In the genomic region with DNA sequence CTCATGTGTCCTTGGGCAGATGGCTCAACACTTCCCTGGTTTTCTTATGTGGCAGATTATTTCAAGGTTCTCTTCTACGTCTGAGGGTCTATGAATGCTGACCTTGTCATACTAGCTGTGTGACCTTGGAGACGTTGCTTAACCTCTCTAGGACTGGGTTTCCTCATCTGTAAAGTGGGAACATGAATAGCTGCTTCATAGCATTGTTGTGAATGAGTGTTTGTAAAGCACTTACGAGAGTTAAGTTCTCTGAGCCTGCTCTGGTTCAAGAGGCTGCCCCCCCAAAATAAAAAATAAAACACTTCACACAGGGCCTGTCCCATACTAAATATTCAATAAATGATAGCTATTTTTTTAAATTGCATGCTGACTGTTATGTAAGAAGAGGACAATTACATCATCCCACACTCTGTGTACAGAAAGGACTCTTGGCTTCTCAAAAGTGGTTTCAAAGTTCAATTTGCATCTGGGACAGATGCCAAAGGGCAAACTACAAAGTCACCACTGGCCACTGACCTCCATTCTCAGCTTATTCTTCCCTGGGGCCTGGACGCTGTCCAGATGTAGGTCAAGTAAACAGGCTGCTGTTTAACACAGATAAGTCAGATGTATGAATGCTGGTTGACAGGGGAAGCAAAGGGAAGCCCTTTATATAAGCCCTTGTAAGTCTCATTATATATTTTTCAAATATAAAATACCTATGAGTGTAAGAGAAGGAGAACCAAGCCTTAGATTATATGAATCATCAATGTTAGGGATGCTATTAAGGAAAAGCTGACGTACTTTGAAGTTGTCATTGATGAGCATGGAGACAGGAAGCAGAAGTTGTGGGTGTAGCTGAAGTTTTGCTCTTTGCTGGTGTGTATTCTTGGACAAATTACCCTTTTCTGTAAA, we compare ENCODE assay signal across 1 cellular context.
A peak's percentile ranks its signal among the peaks of the same experiment; 100 is the strongest.
TF ChIP-seq lines count a peak whose summit lies in the region.

No MANE protein-coding gene starts in this region.

TF ChIP-seq in K562, 482 proteins besides CTCF, POLR2A, EP300 and RAD21 (continued from another document and continues in another):
- TF ChIP-seq, protein P1, sequence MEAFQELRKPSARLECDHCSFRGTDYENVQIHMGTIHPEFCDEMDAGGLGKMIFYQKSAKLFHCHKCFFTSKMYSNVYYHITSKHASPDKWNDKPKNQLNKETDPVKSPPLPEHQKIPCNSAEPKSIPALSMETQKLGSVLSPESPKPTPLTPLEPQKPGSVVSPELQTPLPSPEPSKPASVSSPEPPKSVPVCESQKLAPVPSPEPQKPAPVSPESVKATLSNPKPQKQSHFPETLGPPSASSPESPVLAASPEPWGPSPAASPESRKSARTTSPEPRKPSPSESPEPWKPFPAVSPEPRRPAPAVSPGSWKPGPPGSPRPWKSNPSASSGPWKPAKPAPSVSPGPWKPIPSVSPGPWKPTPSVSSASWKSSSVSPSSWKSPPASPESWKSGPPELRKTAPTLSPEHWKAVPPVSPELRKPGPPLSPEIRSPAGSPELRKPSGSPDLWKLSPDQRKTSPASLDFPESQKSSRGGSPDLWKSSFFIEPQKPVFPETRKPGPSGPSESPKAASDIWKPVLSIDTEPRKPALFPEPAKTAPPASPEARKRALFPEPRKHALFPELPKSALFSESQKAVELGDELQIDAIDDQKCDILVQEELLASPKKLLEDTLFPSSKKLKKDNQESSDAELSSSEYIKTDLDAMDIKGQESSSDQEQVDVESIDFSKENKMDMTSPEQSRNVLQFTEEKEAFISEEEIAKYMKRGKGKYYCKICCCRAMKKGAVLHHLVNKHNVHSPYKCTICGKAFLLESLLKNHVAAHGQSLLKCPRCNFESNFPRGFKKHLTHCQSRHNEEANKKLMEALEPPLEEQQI (IDR thresholded peaks at IDR 0.05), result 0 out of 2 replicates have a peak, but pooled peaks have one; percentile 24
- TF ChIP-seq, protein P2, sequence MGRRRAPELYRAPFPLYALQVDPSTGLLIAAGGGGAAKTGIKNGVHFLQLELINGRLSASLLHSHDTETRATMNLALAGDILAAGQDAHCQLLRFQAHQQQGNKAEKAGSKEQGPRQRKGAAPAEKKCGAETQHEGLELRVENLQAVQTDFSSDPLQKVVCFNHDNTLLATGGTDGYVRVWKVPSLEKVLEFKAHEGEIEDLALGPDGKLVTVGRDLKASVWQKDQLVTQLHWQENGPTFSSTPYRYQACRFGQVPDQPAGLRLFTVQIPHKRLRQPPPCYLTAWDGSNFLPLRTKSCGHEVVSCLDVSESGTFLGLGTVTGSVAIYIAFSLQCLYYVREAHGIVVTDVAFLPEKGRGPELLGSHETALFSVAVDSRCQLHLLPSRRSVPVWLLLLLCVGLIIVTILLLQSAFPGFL (CRISPR knock-in tag; IDR thresholded peaks at IDR 0.05), result no peak
- TF ChIP-seq SRSF7 (optimal IDR thresholded peaks at IDR 0.05; ENCODE audit: low read depth, low read length) (no peak), CEBPG (CRISPR knock-in tag; IDR thresholded peaks at IDR 0.05) (peak; percentile 59; the same call in 1 of the 2 replicates), CEBPG (tag; conservative IDR thresholded peaks at IDR 0.05 in 1 of 2, IDR thresholded peaks at IDR 0.05 in 1 of 2) (peak; percentile 92 to 95), ZBED1 (IDR thresholded peaks at IDR 0.05) (0 out of 2 replicates have a peak, but pooled peaks have one; percentile 65), ZNF384 (IDR thresholded peaks at IDR 0.05; ENCODE audit: low read depth, low read length) (peak; percentile 78), ARID1B (IDR thresholded peaks at IDR 0.05) (peak; percentile 97), ZNF586 (CRISPR knock-in tag; conservative IDR thresholded peaks at IDR 0.05) (no peak), NCOA6 (IDR thresholded peaks at IDR 0.05) (0 out of 2 replicates have a peak, but pooled peaks have one; percentile 25), ZNF431 (CRISPR knock-in tag; IDR thresholded peaks at IDR 0.05) (no peak), NCOR1 (IDR thresholded peaks at IDR 0.05) (peak; percentile 97), HNRNPH1 (optimal IDR thresholded peaks at IDR 0.05; ENCODE audit: low read depth, low read length) (no peak), ARNT (IDR thresholded peaks at IDR 0.05) (peak; percentile 26 to 87; a peak in 3 of 4 replicates), FOS (IDR thresholded peaks at IDR 0.05; ENCODE audit: extremely low read depth, insufficient read length) (no peak), NFYB (IDR thresholded peaks at IDR 0.05; ENCODE audit: extremely low read depth, insufficient read length) (no peak), RBM25 (IDR thresholded peaks at IDR 0.05; ENCODE audit: low read depth, low read length, severe bottlenecking) (peak; percentile 83), JUND (IDR thresholded peaks at IDR 0.05; ENCODE audit: borderline replicate concordance, low read depth, low read length) (peak; percentile 87), JUND (tag; IDR thresholded peaks at IDR 0.05; ENCODE audit: borderline replicate concordance, low read depth, low read length) (peak; percentile 90), MEIS2 (IDR thresholded peaks at IDR 0.05; ENCODE audit: partially characterized antibody) (peak; percentile 72), NR4A1 (CRISPR knock-in tag; IDR thresholded peaks at IDR 0.05) (no peak), NR4A1 (tag; IDR thresholded peaks at IDR 0.05) (peak; percentile 17; the same call in 1 of the 2 replicates), HNRNPLL (IDR thresholded peaks at IDR 0.05; ENCODE audit: low read depth, low read length, poor library complexity, severe bottlenecking) (no peak), C11orf30 (IDR thresholded peaks at IDR 0.05; ENCODE audit: low read depth) (peak; percentile 76), ILF3 (IDR thresholded peaks at IDR 0.05; ENCODE audit: borderline replicate concordance) (0 out of 2 replicates have a peak, but pooled peaks have one; percentile 18), FOXA3 (CRISPR knock-in tag; conservative IDR thresholded peaks at IDR 0.05 in 1 of 2, IDR thresholded peaks at IDR 0.05 in 1 of 2) (peak; percentile 80 to 90), DACH1 (IDR thresholded peaks at IDR 0.05; ENCODE audit: partially characterized antibody) (no peak), CBFA2T3 (IDR thresholded peaks at IDR 0.05) (peak; percentile 96), ZKSCAN1 (IDR thresholded peaks at IDR 0.05; ENCODE audit: low read depth, low read length) (no peak), ZNF830 (CRISPR knock-in tag; IDR thresholded peaks at IDR 0.05) (no peak), SRSF3 (IDR thresholded peaks at IDR 0.05; ENCODE audit: insufficient read depth, low read length) (no peak), SMARCA4 (IDR thresholded peaks at IDR 0.05) (peak; percentile 95), TBP (optimal IDR thresholded peaks at IDR 0.05; ENCODE audit: low read depth, low read length) (no peak), ZNF184 (CRISPR knock-in tag; IDR thresholded peaks at IDR 0.05) (no peak), XRCC3 (IDR thresholded peaks at IDR 0.05) (no peak), FOSL1 (tag; conservative IDR thresholded peaks at IDR 0.05) (peak; percentile 74)
- TF ChIP-seq, protein P3, sequence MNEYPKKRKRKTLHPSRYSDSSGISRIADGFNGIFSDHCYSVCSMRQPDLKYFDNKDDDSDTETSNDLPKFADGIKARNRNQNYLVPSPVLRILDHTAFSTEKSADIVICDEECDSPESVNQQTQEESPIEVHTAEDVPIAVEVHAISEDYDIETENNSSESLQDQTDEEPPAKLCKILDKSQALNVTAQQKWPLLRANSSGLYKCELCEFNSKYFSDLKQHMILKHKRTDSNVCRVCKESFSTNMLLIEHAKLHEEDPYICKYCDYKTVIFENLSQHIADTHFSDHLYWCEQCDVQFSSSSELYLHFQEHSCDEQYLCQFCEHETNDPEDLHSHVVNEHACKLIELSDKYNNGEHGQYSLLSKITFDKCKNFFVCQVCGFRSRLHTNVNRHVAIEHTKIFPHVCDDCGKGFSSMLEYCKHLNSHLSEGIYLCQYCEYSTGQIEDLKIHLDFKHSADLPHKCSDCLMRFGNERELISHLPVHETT (CRISPR knock-in tag; conservative IDR thresholded peaks at IDR 0.05 in 1 of 2, IDR thresholded peaks at IDR 0.05 in 1 of 2), result no peak; a peak in 1 of 4 replicates
- TF ChIP-seq, protein P4, sequence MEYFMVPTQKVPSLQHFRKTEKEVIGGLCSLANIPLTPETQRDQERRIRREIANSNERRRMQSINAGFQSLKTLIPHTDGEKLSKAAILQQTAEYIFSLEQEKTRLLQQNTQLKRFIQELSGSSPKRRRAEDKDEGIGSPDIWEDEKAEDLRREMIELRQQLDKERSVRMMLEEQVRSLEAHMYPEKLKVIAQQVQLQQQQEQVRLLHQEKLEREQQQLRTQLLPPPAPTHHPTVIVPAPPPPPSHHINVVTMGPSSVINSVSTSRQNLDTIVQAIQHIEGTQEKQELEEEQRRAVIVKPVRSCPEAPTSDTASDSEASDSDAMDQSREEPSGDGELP (CRISPR knock-in tag; IDR thresholded peaks at IDR 0.05; ENCODE audit: borderline replicate concordance), result no peak
- TF ChIP-seq, protein P5, sequence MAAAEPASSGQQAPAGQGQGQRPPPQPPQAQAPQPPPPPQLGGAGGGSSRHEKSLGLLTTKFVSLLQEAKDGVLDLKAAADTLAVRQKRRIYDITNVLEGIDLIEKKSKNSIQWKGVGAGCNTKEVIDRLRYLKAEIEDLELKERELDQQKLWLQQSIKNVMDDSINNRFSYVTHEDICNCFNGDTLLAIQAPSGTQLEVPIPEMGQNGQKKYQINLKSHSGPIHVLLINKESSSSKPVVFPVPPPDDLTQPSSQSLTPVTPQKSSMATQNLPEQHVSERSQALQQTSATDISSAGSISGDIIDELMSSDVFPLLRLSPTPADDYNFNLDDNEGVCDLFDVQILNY (CRISPR knock-in tag; IDR thresholded peaks at IDR 0.05), result no peak
- TF ChIP-seq, protein P6, sequence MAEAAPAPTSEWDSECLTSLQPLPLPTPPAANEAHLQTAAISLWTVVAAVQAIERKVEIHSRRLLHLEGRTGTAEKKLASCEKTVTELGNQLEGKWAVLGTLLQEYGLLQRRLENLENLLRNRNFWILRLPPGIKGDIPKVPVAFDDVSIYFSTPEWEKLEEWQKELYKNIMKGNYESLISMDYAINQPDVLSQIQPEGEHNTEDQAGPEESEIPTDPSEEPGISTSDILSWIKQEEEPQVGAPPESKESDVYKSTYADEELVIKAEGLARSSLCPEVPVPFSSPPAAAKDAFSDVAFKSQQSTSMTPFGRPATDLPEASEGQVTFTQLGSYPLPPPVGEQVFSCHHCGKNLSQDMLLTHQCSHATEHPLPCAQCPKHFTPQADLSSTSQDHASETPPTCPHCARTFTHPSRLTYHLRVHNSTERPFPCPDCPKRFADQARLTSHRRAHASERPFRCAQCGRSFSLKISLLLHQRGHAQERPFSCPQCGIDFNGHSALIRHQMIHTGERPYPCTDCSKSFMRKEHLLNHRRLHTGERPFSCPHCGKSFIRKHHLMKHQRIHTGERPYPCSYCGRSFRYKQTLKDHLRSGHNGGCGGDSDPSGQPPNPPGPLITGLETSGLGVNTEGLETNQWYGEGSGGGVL (CRISPR knock-in tag; IDR thresholded peaks at IDR 0.05), result no peak
- TF ChIP-seq, protein P7, sequence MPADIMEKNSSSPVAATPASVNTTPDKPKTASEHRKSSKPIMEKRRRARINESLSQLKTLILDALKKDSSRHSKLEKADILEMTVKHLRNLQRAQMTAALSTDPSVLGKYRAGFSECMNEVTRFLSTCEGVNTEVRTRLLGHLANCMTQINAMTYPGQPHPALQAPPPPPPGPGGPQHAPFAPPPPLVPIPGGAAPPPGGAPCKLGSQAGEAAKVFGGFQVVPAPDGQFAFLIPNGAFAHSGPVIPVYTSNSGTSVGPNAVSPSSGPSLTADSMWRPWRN (IDR thresholded peaks at IDR 0.05; ENCODE audit: low read depth), result peak; percentile 62; the same call in 1 of the 2 replicates
- TF ChIP-seq, protein P8, sequence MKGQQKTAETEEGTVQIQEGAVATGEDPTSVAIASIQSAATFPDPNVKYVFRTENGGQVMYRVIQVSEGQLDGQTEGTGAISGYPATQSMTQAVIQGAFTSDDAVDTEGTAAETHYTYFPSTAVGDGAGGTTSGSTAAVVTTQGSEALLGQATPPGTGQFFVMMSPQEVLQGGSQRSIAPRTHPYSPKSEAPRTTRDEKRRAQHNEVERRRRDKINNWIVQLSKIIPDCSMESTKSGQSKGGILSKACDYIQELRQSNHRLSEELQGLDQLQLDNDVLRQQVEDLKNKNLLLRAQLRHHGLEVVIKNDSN (CRISPR knock-in tag; IDR thresholded peaks at IDR 0.05), result no peak
- TF ChIP-seq, protein P9, sequence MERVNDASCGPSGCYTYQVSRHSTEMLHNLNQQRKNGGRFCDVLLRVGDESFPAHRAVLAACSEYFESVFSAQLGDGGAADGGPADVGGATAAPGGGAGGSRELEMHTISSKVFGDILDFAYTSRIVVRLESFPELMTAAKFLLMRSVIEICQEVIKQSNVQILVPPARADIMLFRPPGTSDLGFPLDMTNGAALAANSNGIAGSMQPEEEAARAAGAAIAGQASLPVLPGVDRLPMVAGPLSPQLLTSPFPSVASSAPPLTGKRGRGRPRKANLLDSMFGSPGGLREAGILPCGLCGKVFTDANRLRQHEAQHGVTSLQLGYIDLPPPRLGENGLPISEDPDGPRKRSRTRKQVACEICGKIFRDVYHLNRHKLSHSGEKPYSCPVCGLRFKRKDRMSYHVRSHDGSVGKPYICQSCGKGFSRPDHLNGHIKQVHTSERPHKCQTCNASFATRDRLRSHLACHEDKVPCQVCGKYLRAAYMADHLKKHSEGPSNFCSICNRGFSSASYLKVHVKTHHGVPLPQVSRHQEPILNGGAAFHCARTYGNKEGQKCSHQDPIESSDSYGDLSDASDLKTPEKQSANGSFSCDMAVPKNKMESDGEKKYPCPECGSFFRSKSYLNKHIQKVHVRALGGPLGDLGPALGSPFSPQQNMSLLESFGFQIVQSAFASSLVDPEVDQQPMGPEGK (CRISPR knock-in tag; IDR thresholded peaks at IDR 0.05; ENCODE audit: borderline replicate concordance), result no peak
- TF ChIP-seq, protein P10, sequence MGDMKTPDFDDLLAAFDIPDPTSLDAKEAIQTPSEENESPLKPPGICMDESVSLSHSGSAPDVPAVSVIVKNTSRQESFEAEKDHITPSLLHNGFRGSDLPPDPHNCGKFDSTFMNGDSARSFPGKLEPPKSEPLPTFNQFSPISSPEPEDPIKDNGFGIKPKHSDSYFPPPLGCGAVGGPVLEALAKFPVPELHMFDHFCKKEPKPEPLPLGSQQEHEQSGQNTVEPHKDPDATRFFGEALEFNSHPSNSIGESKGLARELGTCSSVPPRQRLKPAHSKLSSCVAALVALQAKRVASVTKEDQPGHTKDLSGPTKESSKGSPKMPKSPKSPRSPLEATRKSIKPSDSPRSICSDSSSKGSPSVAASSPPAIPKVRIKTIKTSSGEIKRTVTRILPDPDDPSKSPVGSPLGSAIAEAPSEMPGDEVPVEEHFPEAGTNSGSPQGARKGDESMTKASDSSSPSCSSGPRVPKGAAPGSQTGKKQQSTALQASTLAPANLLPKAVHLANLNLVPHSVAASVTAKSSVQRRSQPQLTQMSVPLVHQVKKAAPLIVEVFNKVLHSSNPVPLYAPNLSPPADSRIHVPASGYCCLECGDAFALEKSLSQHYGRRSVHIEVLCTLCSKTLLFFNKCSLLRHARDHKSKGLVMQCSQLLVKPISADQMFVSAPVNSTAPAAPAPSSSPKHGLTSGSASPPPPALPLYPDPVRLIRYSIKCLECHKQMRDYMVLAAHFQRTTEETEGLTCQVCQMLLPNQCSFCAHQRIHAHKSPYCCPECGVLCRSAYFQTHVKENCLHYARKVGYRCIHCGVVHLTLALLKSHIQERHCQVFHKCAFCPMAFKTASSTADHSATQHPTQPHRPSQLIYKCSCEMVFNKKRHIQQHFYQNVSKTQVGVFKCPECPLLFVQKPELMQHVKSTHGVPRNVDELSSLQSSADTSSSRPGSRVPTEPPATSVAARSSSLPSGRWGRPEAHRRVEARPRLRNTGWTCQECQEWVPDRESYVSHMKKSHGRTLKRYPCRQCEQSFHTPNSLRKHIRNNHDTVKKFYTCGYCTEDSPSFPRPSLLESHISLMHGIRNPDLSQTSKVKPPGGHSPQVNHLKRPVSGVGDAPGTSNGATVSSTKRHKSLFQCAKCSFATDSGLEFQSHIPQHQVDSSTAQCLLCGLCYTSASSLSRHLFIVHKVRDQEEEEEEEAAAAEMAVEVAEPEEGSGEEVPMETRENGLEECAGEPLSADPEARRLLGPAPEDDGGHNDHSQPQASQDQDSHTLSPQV (IDR thresholded peaks at IDR 0.05), result 0 out of 2 replicates have a peak, but pooled peaks have one; percentile 40
